In the genomic region with DNA sequence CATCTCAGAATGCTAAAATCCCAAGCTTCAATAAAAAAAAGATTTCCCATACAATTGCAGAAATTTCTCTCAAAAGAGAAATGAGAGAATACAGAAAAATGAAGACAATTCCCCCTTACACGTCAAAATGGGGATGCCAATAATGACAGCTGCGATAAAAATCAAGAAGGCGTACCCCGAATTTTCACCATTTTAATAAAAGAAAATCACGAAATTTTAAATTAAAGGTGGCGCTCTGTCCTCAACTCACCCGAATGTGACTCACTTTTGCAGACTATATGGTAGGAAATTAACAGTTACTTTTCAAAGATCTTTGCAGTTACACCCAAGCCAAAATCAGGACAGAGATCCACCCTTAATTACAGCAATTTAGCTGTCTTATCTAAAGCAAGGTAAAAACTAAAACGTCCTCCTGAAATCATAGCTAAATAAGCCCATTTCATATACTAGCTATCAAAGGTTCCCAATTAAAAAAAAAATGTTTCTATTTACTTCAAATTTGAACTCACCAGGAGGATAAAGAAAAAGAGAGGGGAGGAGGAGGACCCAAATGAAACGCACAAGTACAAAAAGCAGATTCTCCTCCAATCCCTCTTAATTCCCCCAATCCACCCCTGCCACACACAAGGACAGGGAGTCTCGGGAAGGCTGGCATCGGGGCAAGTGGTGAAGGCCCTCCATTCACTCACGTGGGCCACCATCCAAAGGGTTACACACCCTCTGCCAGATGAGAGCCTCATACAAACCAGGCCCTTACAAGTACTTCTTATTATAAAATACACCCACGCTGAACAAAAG, we compare ENCODE assay signal across 8 cellular contexts. TPM values are rescaled to one million over a fixed set of nuclear protein-coding genes. Genes with fewer than 3 reads are reported as not detected.
A peak's percentile ranks its signal among the peaks of the same experiment; 100 is the strongest.
DNase-seq lines count a peak whose midpoint lies in the region; ATAC-seq and TF ChIP-seq lines count a peak whose summit lies in the region.

No MANE protein-coding gene starts in this region.

- peak overlapping the region; percentile 98 for H3K4me3 Mint-ChIP-seq in progenitor cell of endocrine pancreas (ENCODE audit: low read depth)

- H3K4me3 ChIP-seq in HFF-Myc (replicated peaks; ENCODE audit: low read depth, low read length) (peak overlapping the region; percentile 88), fibroblast of the aortic adventitia (ENCODE audit: low read depth, low read length) (peak overlapping the region; percentile 87)

- no peaks in the 10 kb centered on the region for H3K27me3 Mint-ChIP-seq in progenitor cell of endocrine pancreas

- DNase-seq in CD1c-positive myeloid dendritic cell (ENCODE audit: extremely low spot score), result peak; percentile 42
- DNase-seq in HFF-Myc (ENCODE audit: extremely low read depth, low read depth), result no peak
- DNase-seq in T-helper 22 cell (ENCODE audit: low read depth), result peak; percentile 1
- no peak for DNase-seq in fibroblast of the aortic adventitia (ENCODE audit: low read depth)
- DNase-seq in progenitor cell of endocrine pancreas (ENCODE audit: low spot score, unreplicated experiment), result no peak
- no peak for DNase-seq in mucosa of gallbladder (ENCODE audit: low spot score)
- no peak for DNase-seq in middle frontal gyrus (ENCODE audit: extremely low spot score, low spot score)

- peak overlapping the region; percentile 98 for H3K27ac Mint-ChIP-seq in progenitor cell of endocrine pancreas

- H3K36me3 Mint-ChIP-seq in progenitor cell of endocrine pancreas (ENCODE audit: insufficient read depth), result no peaks in the 10 kb centered on the region

- H3K9me3 Mint-ChIP-seq in progenitor cell of endocrine pancreas (ENCODE audit: low read depth), result no peaks in the 10 kb centered on the region

- no peak for ATAC-seq in GM21528 (IDR thresholded peaks at IDR 0.05; ENCODE audit: low FRiP score, unreplicated experiment)

- no peak for TF ChIP-seq CTCF in HFF-Myc (IDR thresholded peaks at IDR 0.05; ENCODE audit: low read depth, low read length, missing control alignments)
- TF ChIP-seq CTCF in fibroblast of the aortic adventitia (IDR thresholded peaks at IDR 0.05; ENCODE audit: insufficient read depth, low read length), result no peak
- no peak for TF ChIP-seq CTCF in progenitor cell of endocrine pancreas (IDR thresholded peaks at IDR 0.05; ENCODE audit: unreplicated experiment)

- peaks cover 47% of the 10 kb centered on the region for H3K4me1 Mint-ChIP-seq in progenitor cell of endocrine pancreas (ENCODE audit: low read depth)

RNA-seq across cellular contexts. Expression of a gene that starts 1.9 kb away (rescaled TPM):
- total RNA-seq in fibroblast of the aortic adventitia (ENCODE audit: low replicate concordance) (56.8 and 158 TPM in 2 replicates), progenitor cell of endocrine pancreas (105 and 110 TPM in 2 replicates), mucosa of gallbladder (44.0 TPM)

Comparison
In these comparisons a context has a peak if more than half of its experiments do, and no peak if none do; other contexts are left out.
1. DNase-seq: peak in CD1c-positive myeloid dendritic cell (single experiment) and T-helper 22 cell (single experiment); none in HFF-Myc (single experiment), fibroblast of the aortic adventitia (single experiment), progenitor cell of endocrine pancreas (single experiment), mucosa of gallbladder (single experiment) and middle frontal gyrus (single experiment).